1 cellular context compared by ENCODE assay signal in genomic region chr2:177275041-177275440, GRCh38.
TF ChIP-seq lines count a peak whose summit lies in the region.

No MANE protein-coding gene starts in this region.

TF ChIP-seq in HEK293, 187 proteins besides CTCF, POLR2A, EP300 and RAD21 (continued from another document):
- TF ChIP-seq PRDM10 (tag by site-specific recombination; IDR thresholded peaks at IDR 0.05): peak; percentile 15; the same call in 1 of the 2 replicates
- peak; percentile 71; the same call in 1 of the 2 replicates for TF ChIP-seq ZNF10 (tag by site-specific recombination; IDR thresholded peaks at IDR 0.05)
